ENCODE assay signal across 8 cellular contexts in genomic region chr5:43037929-43038510, GRCh38. TPM values are rescaled to one million over a fixed set of nuclear protein-coding genes. Genes with fewer than 3 reads are reported as not detected.
DNase-seq lines count a peak whose midpoint lies in the region; ATAC-seq and TF ChIP-seq lines count a peak whose summit lies in the region.

No MANE protein-coding gene starts in this region.

- H3K4me1 Mint-ChIP-seq in activated naive CD8-positive, alpha-beta T cell treated with anti-CD3 and anti-CD28 coated beads, Interleukin-2, amount 10 ng/mL, durations not matched to agents 7 days and 5 days: peaks cover 36% of the 10 kb centered on the region
- H3K4me1 Mint-ChIP-seq in type B pancreatic cell (ENCODE audit: unreplicated experiment): peaks cover 22% of the 10 kb centered on the region

- H3K4me1 ChIP-seq in Loucy (ENCODE audit: insufficient read depth, low read length, poor library complexity, severe bottlenecking): peaks cover 37% of the 10 kb centered on the region

- H3K27me3 Mint-ChIP-seq in activated naive CD8-positive, alpha-beta T cell treated with anti-CD3 and anti-CD28 coated beads, Interleukin-2, amount 10 ng/mL, durations not matched to agents 7 days and 5 days: no peaks in the 10 kb centered on the region
- H3K27me3 Mint-ChIP-seq in type B pancreatic cell: peaks cover 98% of the 10 kb centered on the region

- no peak for TF ChIP-seq CTCF in Loucy (conservative IDR thresholded peaks at IDR 0.05; ENCODE audit: low read length)
- no peak for TF ChIP-seq CTCF in kidney epithelial cell (IDR thresholded peaks at IDR 0.05; ENCODE audit: insufficient read depth, low read length, poor library complexity, severe bottlenecking)
- TF ChIP-seq CTCF in type B pancreatic cell (conservative IDR thresholded peaks at IDR 0.05): no peak

- H3K9ac ChIP-seq in Loucy (ENCODE audit: low read depth, low read length, poor library complexity, severe bottlenecking): peak overlapping the region; percentile 96

- H4K20me1 ChIP-seq in Loucy (ENCODE audit: insufficient read depth, low read length, poor library complexity, severe bottlenecking): peaks cover 22% of the 10 kb centered on the region

- H3K36me3 ChIP-seq in Loucy (ENCODE audit: insufficient read depth, low read length) (no peaks in the 10 kb centered on the region), kidney epithelial cell (ENCODE audit: control insufficient read depth, insufficient read depth, low read length) (no peaks in the 10 kb centered on the region)

- H3K27me3 ChIP-seq in Loucy (ENCODE audit: insufficient read depth, low read length, poor library complexity, severe bottlenecking) (peaks cover 13% of the 10 kb centered on the region), kidney epithelial cell (ENCODE audit: control insufficient read depth, insufficient read depth, low read length) (no peaks in the 10 kb centered on the region)

- POLR2A ChIA-PET in activated naive CD8-positive, alpha-beta T cell treated with anti-CD3 and anti-CD28 coated beads, Interleukin-2, amount 10 ng/mL, durations not matched to agents 7 days and 5 days (lab: Charles Lee): interaction anchor here (1.0 to 8.9 kb wide), 14 partner anchors 9 to 446 kb away, joined by 3 to 594 read pairs (median 10); partner anchors contain the start of genes HMGCS1, TMEM267 and ZNF131

- H3F3A ChIP-seq in Loucy (ENCODE audit: low read depth): peaks cover 29% of the 10 kb centered on the region

- peak overlapping the region; percentile 90 for H3K4me3 ChIP-seq in Loucy (ENCODE audit: low read length, poor library complexity, severe bottlenecking)
- H3K4me3 ChIP-seq in kidney epithelial cell (ENCODE audit: low read depth, low read length): peak overlapping the region; percentile 39

- H3K9me3 ChIP-seq in Loucy (ENCODE audit: insufficient read depth, low read depth, low read length): no peaks in the 10 kb centered on the region

- H3K36me3 Mint-ChIP-seq in activated naive CD8-positive, alpha-beta T cell treated with anti-CD3 and anti-CD28 coated beads, Interleukin-2, amount 10 ng/mL, durations not matched to agents 7 days and 5 days: peaks cover 6% of the 10 kb centered on the region
- H3K36me3 Mint-ChIP-seq in type B pancreatic cell: no peaks in the 10 kb centered on the region

- H3K79me2 ChIP-seq in Loucy (ENCODE audit: insufficient read depth, low read length): peaks cover 93% of the 10 kb centered on the region

- H2AFZ ChIP-seq in Loucy (ENCODE audit: low read length): no peak overlapping the region

- no peaks in the 10 kb centered on the region for H3K9me2 ChIP-seq in Loucy (replicated peaks; ENCODE audit: low read depth, low read length)

- H3K4me2 ChIP-seq in Loucy (ENCODE audit: low read depth, low read length, poor library complexity, severe bottlenecking): peak overlapping the region; percentile 87

- peak overlapping the region; percentile 90 for H3K4me3 Mint-ChIP-seq in activated naive CD8-positive, alpha-beta T cell treated with anti-CD3 and anti-CD28 coated beads, Interleukin-2, amount 10 ng/mL, durations not matched to agents 7 days and 5 days
- peak overlapping the region; percentile 66 for H3K4me3 Mint-ChIP-seq in type B pancreatic cell

- H3K27ac Mint-ChIP-seq in activated naive CD8-positive, alpha-beta T cell treated with anti-CD3 and anti-CD28 coated beads, Interleukin-2, amount 10 ng/mL, durations not matched to agents 7 days and 5 days: peak overlapping the region; percentile 94
- peak overlapping the region; percentile 47 for H3K27ac Mint-ChIP-seq in type B pancreatic cell

- peak; percentile 31 for ATAC-seq in activated naive CD8-positive, alpha-beta T cell treated with anti-CD3 and anti-CD28 coated beads, Interleukin-2, amount 10 ng/mL, durations not matched to agents 7 days and 5 days (ENCODE audit: low read depth)

- peak; percentile 35 for DNase-seq in activated CD4-positive, alpha-beta T cell treated with anti-CD3 and anti-CD28 coated beads for 48 hours
- no peak for DNase-seq in activated CD4-positive, alpha-beta T cell treated with anti-CD3 and anti-CD28 coated beads, Interleukin-2, amount 50 U/mL, for 48 hours
- DNase-seq in activated naive CD8-positive, alpha-beta T cell treated with anti-CD3 and anti-CD28 coated beads, Interleukin-2, amount 10 ng/mL, durations not matched to agents 7 days and 5 days: no peak
- DNase-seq in kidney epithelial cell (ENCODE audit: low read depth) (no peak), type B pancreatic cell (ENCODE audit: extremely low spot score, unreplicated experiment) (no peak), NCI-H446 treated with DMSO at 0.1 percent for 48 hours (lab: John Stamatoyannopoulos, UW) (no peak), SHP77 treated with DMSO at 0.1 percent for 48 hours (lab: John Stamatoyannopoulos, UW) (no peak)

- H3K9me3 Mint-ChIP-seq in activated naive CD8-positive, alpha-beta T cell treated with anti-CD3 and anti-CD28 coated beads, Interleukin-2, amount 10 ng/mL, durations not matched to agents 7 days and 5 days: no peaks in the 10 kb centered on the region
- no peaks in the 10 kb centered on the region for H3K9me3 Mint-ChIP-seq in type B pancreatic cell

RNA-seq across cellular contexts. Expression of gene ANXA2R, which starts 2.1 kb away (rescaled TPM):
- 10 to 100 TPM; 39.2 to 41.1 TPM for total RNA-seq in activated naive CD8-positive, alpha-beta T cell treated with anti-CD3 and anti-CD28 coated beads, Interleukin-2, amount 10 ng/mL, durations not matched to agents 7 days and 5 days
- 0.34 and 0.79 TPM in 2 replicates for total RNA-seq in kidney epithelial cell
- total RNA-seq in type B pancreatic cell (ENCODE audit: low replicate concordance): 0.34 and 0.74 TPM in 2 replicates

Comparison
In these comparisons a context has a peak if more than half of its experiments do, and no peak if none do; other contexts are left out.
1. RNA of gene ANXA2R, which starts 2.1 kb away (total RNA-seq): 39.2 to 41.1 TPM in activated naive CD8-positive, alpha-beta T cell treated with anti-CD3 and anti-CD28 coated beads, Interleukin-2, amount 10 ng/mL, durations not matched to agents 7 days and 5 days; 0.34 to 0.79 TPM in kidney epithelial cell and 0.34 to 0.74 TPM in type B pancreatic cell; every median in the first group is over 10 times any median in the second.